8 cellular contexts compared by ENCODE assay signal in the genomic region with DNA sequence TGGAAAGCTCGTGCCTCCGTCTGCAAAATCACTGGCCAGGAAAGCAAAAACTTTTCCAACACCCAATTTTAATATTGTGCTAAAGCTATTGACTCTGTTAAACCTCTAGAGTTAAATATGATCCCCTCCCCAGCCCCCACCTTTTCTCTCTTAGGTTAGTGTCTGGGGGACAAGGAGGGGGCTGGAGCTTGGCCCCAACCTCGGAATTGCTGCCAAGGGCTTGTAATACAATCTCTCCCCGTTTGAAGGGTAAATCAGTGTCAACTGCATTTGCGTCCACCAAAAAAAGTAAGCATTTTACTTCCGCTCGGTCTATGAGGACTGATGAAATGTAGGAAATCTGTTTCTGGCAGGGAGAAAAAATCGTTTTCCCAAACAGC. TPM values are rescaled to one million over a fixed set of nuclear protein-coding genes. Genes with fewer than 3 reads are reported as not detected.
DNase-seq lines count a peak whose midpoint lies in the region; ATAC-seq and TF ChIP-seq lines count a peak whose summit lies in the region.

A gene (plus strand): TSS at position 292 of the 380 bp plus-strand sequence. CDS start 8,259 bp downstream, outside the sequence.

- CTCF ChIA-PET in CD4-positive, alpha-beta T cell (lab: Charles Lee) = no interaction called here

- TF ChIP-seq POLR2A in Peyer's patch (IDR thresholded peaks at IDR 0.05) (no peak), adrenal gland (IDR thresholded peaks at IDR 0.05) (no peak)

- ATAC-seq in CD4-positive, alpha-beta T cell (ENCODE audit: poor library complexity) = no peak
- ATAC-seq in GM21717 (IDR thresholded peaks at IDR 0.05; ENCODE audit: unreplicated experiment) = peak; percentile 19
- no peak for ATAC-seq in stimulated activated naive CD8-positive, alpha-beta T cell treated with anti-CD3 and anti-CD28 coated beads, Interleukin-15, amount 100 ng/mL, for 72 hours

- H3K4me1 ChIP-seq in Peyer's patch = peaks cover 0 to 16% (median 0%) of the 10 kb centered on the region in 4 donors
- H3K4me1 ChIP-seq in hepatocyte (ENCODE audit: insufficient read depth) = no peaks in the 10 kb centered on the region
- H3K4me1 ChIP-seq in adrenal gland (replicated peaks in 1 of 2) = peaks cover 3 to 7% of the 10 kb centered on the region in 2 donors
- H3K4me1 ChIP-seq in effector memory CD4-positive, alpha-beta T cell (ENCODE audit: control insufficient read depth, insufficient read depth, low read length, poor library complexity, severe bottlenecking) = peaks cover 4% of the 10 kb centered on the region

- no peak within 1 kb of the TSS for H3K27ac ChIP-seq in CD4-positive, alpha-beta T cell (ENCODE audit: low read depth, low read length)
- H3K27ac ChIP-seq in Peyer's patch (no peak within 1 kb of the TSS), hepatocyte (peak within 1 kb of the TSS; percentile 74), adrenal gland (no peak within 1 kb of the TSS)
- no peak within 1 kb of the TSS for H3K27ac ChIP-seq in effector memory CD4-positive, alpha-beta T cell (ENCODE audit: insufficient read depth, low read length, poor library complexity, severe bottlenecking)

- no peaks in the 10 kb centered on the region for H4K20me1 ChIP-seq in hepatocyte (ENCODE audit: insufficient read depth, poor library complexity, severe bottlenecking)

- H3K9me3 Mint-ChIP-seq in CD4-positive, alpha-beta T cell = no peaks in the 10 kb centered on the region
- no peaks in the 10 kb centered on the region for H3K9me3 Mint-ChIP-seq in stimulated activated naive CD8-positive, alpha-beta T cell treated with anti-CD3 and anti-CD28 coated beads, Interleukin-15, amount 100 ng/mL, for 72 hours

- TF ChIP-seq CTCF in CD4-positive, alpha-beta T cell (IDR thresholded peaks at IDR 0.05) = no peak
- TF ChIP-seq CTCF in Peyer's patch (IDR thresholded peaks at IDR 0.05) = no peak
- no peak for TF ChIP-seq CTCF in hepatocyte (IDR thresholded peaks at IDR 0.05; ENCODE audit: poor library complexity)
- no peak for TF ChIP-seq CTCF in adrenal gland (IDR thresholded peaks at IDR 0.05)

- H3K4me3 Mint-ChIP-seq in CD4-positive, alpha-beta T cell = peak within 1 kb of the TSS; percentile 75
- H3K4me3 Mint-ChIP-seq in stimulated activated naive CD8-positive, alpha-beta T cell treated with anti-CD3 and anti-CD28 coated beads, Interleukin-15, amount 100 ng/mL, for 72 hours = peak within 1 kb of the TSS; percentile 71 to 77

- H3K9me3 ChIP-seq in CD4-positive, alpha-beta T cell (ENCODE audit: control insufficient read depth, low read length) = no peaks in the 10 kb centered on the region
- H3K9me3 ChIP-seq in Peyer's patch (no peaks in the 10 kb centered on the region), hepatocyte (ENCODE audit: low read depth) (no peaks in the 10 kb centered on the region), adrenal gland (replicated peaks in 1 of 3) (no peaks in the 10 kb centered on the region), MG63 (no peaks in the 10 kb centered on the region)
- no peaks in the 10 kb centered on the region for H3K9me3 ChIP-seq in effector memory CD4-positive, alpha-beta T cell (ENCODE audit: control insufficient read depth, low read length)

- POLR2A ChIA-PET in CD4-positive, alpha-beta T cell (lab: Charles Lee) = interaction anchor here (1.1 to 1.3 kb wide), 2 partner anchors 11 to 41 kb away, joined by 3 to 7 read pairs; a partner anchor contains a TSS

- H3K4me2 ChIP-seq in hepatocyte = peak within 1 kb of the TSS; percentile 74

- H3K4me1 Mint-ChIP-seq in CD4-positive, alpha-beta T cell (ENCODE audit: low read depth) = peaks cover 16% of the 10 kb centered on the region
- H3K4me1 Mint-ChIP-seq in stimulated activated naive CD8-positive, alpha-beta T cell treated with anti-CD3 and anti-CD28 coated beads, Interleukin-15, amount 100 ng/mL, for 72 hours = peaks cover 32% of the 10 kb centered on the region

- no peaks in the 10 kb centered on the region for H3K36me3 Mint-ChIP-seq in CD4-positive, alpha-beta T cell (ENCODE audit: low read depth)

- H3K4me3 ChIP-seq in Peyer's patch (peak within 1 kb of the TSS in 3 of 4 donors; percentile 15 to 55 (median 54)), hepatocyte (peak within 1 kb of the TSS; percentile 48), adrenal gland (peak within 1 kb of the TSS in 2 of 4 donors; percentile 15 to 50), MG63 (no peak within 1 kb of the TSS)
- H3K4me3 ChIP-seq in effector memory CD4-positive, alpha-beta T cell (ENCODE audit: insufficient read depth, low read depth, low read length, poor library complexity, severe bottlenecking) = no peak within 1 kb of the TSS

- H3K9me2 ChIP-seq in hepatocyte (replicated peaks; ENCODE audit: insufficient read depth) = no peaks in the 10 kb centered on the region

- DNase-seq in CD4-positive, alpha-beta T cell = no peak
- no peak for DNase-seq in Peyer's patch
- DNase-seq in hepatocyte (ENCODE audit: low spot score) = no peak
- DNase-seq in stimulated activated naive CD8-positive, alpha-beta T cell treated with anti-CD3 and anti-CD28 coated beads, Interleukin-15, amount 100 ng/mL, for 72 hours = no peak
- no peak for DNase-seq in adrenal gland
- DNase-seq in effector memory CD4-positive, alpha-beta T cell = no peak
- no peak for DNase-seq in MG63

- peaks cover 72% of the 10 kb centered on the region for H3K27me3 Mint-ChIP-seq in CD4-positive, alpha-beta T cell
- peaks cover 57% of the 10 kb centered on the region for H3K27me3 Mint-ChIP-seq in stimulated activated naive CD8-positive, alpha-beta T cell treated with anti-CD3 and anti-CD28 coated beads, Interleukin-15, amount 100 ng/mL, for 72 hours

- H2AFZ ChIP-seq in hepatocyte = peak within 1 kb of the TSS; percentile 66

- H3K36me3 ChIP-seq in Peyer's patch (no peaks in the 10 kb centered on the region), hepatocyte (replicated peaks; ENCODE audit: insufficient read depth, low read depth) (no peaks in the 10 kb centered on the region), adrenal gland (replicated peaks in 1 of 2) (no peaks in the 10 kb centered on the region), MG63 (no peaks in the 10 kb centered on the region)
- H3K36me3 ChIP-seq in effector memory CD4-positive, alpha-beta T cell (ENCODE audit: control insufficient read depth, insufficient read depth, low read length) = no peaks in the 10 kb centered on the region

- intact Hi-C loops in CD4-positive, alpha-beta T cell (cut with DNase I, micrococcal nuclease) = no loop called here
- intact Hi-C loops in adrenal gland (cut with DNase I) = no loop called here

- 7% methylated on average over 8 of the region's 8 CpGs for WGBS in hepatocyte (ENCODE audit: low lambda C conversion rate, missing lambda C conversion rate)
- 6 to 7% (median 7%) methylated on average over 8 of the region's 8 CpGs for WGBS in adrenal gland, 4 donors

- H3K27ac Mint-ChIP-seq in CD4-positive, alpha-beta T cell = no peak within 1 kb of the TSS
- peak within 1 kb of the TSS in 1 of 2 donors; percentile 71 for H3K27ac Mint-ChIP-seq in stimulated activated naive CD8-positive, alpha-beta T cell treated with anti-CD3 and anti-CD28 coated beads, Interleukin-15, amount 100 ng/mL, for 72 hours

- H3K79me2 ChIP-seq in hepatocyte = no peaks in the 10 kb centered on the region

- peaks cover 50% of the 10 kb centered on the region for H3K27me3 ChIP-seq in CD4-positive, alpha-beta T cell (ENCODE audit: control insufficient read depth, insufficient read depth, low read length)
- H3K27me3 ChIP-seq in Peyer's patch (no peaks in the 10 kb centered on the region), hepatocyte (peaks cover 8% of the 10 kb centered on the region), adrenal gland (no peaks in the 10 kb centered on the region), MG63 (peaks cover 42% of the 10 kb centered on the region)
- H3K27me3 ChIP-seq in effector memory CD4-positive, alpha-beta T cell (replicated peaks; ENCODE audit: control insufficient read depth, insufficient read depth, low read length, poor library complexity, severe bottlenecking) = peaks cover 4% of the 10 kb centered on the region

RNA-seq across cellular contexts. Expression of the gene that starts here (rescaled TPM):
- total RNA-seq in CD4-positive, alpha-beta T cell = 1 to 10 TPM; 2.2 to 2.9 TPM
- total RNA-seq in Peyer's patch = 10 to 100 TPM in 1 of 4 donors, 1 to 10 TPM in 3; 5.8 to 10.7 (median 8.7) TPM
- total RNA-seq in hepatocyte = 35.2 and 37.0 TPM in 2 replicates
- 10.4 and 13.3 TPM in 2 replicates for polyA plus RNA-seq in hepatocyte
- total RNA-seq in adrenal gland = 1 to 10 TPM; 1.2 to 5.8 (median 2.5) TPM
- polyA plus RNA-seq in adrenal gland = 1 to 10 TPM in 1 of 3 donors, under 1 TPM in 2; 0.56 to 1.4 (median 0.61) TPM
- not detected in 2 replicates for total RNA-seq in MG63 (2014; rRNA removed; shearing (Covaris generic); ENCODE audit: low replicate concordance)

Comparison
In these comparisons a context has a peak if more than half of its experiments do, and no peak if none do; other contexts are left out.
1. H3K4me3 ChIP-seq: peak in Peyer's patch (3 of 4) and hepatocyte (single experiment); none in effector memory CD4-positive, alpha-beta T cell (single experiment) and MG63 (single experiment).